ENCODE assay signal across 27 cellular contexts in the genomic region with DNA sequence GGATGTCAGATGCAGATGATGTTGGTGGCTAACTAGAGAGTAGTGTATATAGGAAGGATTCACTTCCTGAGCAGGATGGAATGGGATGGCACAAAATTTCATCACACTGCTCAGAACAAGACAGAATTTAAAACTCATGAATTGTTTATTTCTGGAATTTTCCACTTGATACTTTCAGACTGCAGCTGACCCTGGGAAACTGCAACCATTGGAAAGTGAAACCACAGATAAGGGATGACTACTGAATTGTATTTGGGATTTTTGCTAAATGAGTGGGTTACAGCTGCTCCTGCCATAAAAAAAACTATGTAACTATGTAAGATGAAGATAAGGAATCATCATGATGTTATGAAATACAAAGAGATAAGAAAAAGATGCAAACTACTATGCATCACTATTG. TPM values are rescaled to one million over a fixed set of nuclear protein-coding genes. Genes with fewer than 3 reads are reported as not detected.
A peak's percentile ranks its signal among the peaks of the same experiment; 100 is the strongest.
DNase-seq lines count a peak whose midpoint lies in the region; FAIRE-seq and TF ChIP-seq lines count a peak whose summit lies in the region.
"Had no signal": no experiment of that assay in that cellular context is flagged by ENCODE, and none has a peak within 500 bp of the region (broad histone marks: within the 10 kb centered on the region; RNA-seq: fewer than 3 reads in every experiment).

No MANE protein-coding gene starts in this region.

- H3K79me2 ChIP-seq in H1 (ENCODE audit: control insufficient read depth in 1 of 2, insufficient read depth in 2 of 2, low read length in 2 of 2) (no peaks in the 10 kb centered on the region), trophoblast cell (ENCODE audit: control insufficient read depth, insufficient read depth, low read length, poor library complexity) (no peaks in the 10 kb centered on the region)

- H3K9me3 ChIP-seq in H1 (ENCODE audit: insufficient read depth in 2 of 2, low read depth in 1 of 2, low read length in 1 of 2): no peaks in the 10 kb centered on the region
- H3K9me3 ChIP-seq in trophoblast cell (ENCODE audit: insufficient read depth, low read depth, low read length): no peaks in the 10 kb centered on the region
- H3K9me3 ChIP-seq: ascending aorta, BLaER1 had no signal

- no peaks in the 10 kb centered on the region for H3K4me1 Mint-ChIP-seq in activated naive CD4-positive, alpha-beta T cell treated with anti-CD3 and anti-CD28 coated beads, Interleukin-2, amount 10 ng/mL, durations not matched to agents 7 days and 5 days

- H3K4me3 Mint-ChIP-seq in activated naive CD4-positive, alpha-beta T cell treated with anti-CD3 and anti-CD28 coated beads, Interleukin-2, amount 10 ng/mL, durations not matched to agents 7 days and 5 days: no peak overlapping the region
- H3K4me3 Mint-ChIP-seq: neural crest cell had no signal

- FAIRE-seq in H1 (lab: Jason Lieb, UNC): no peak
- FAIRE-seq: D721Med, GM12891 had no signal

- no peak overlapping the region for H2BK20ac ChIP-seq in H1 (ENCODE audit: low read length)

- no peak overlapping the region for H2BK12ac ChIP-seq in H1 (ENCODE audit: low read depth, low read length)
- no peak overlapping the region for H2BK12ac ChIP-seq in trophoblast cell (ENCODE audit: low read length)

- no peak overlapping the region for H2BK15ac ChIP-seq in H1 (ENCODE audit: low read length)

- H3K4me2 ChIP-seq in H1 (ENCODE audit: insufficient read depth in 1 of 2, low read depth in 2 of 2, low read length in 2 of 2): no peak overlapping the region
- H3K4me2 ChIP-seq in trophoblast cell (ENCODE audit: low read length): no peak overlapping the region
- H3K4me2 ChIP-seq: BLaER1 had no signal

- H2AFZ ChIP-seq in H1 (ENCODE audit: low read length) (0 out of 2 replicates have a peak overlapping the region, but pooled peaks have one; percentile 30), trophoblast cell (ENCODE audit: insufficient read depth, low read length, poor library complexity) (no peak overlapping the region)

- no peaks in the 10 kb centered on the region for H3K27me3 Mint-ChIP-seq in activated naive CD4-positive, alpha-beta T cell treated with anti-CD3 and anti-CD28 coated beads, Interleukin-2, amount 10 ng/mL, durations not matched to agents 7 days and 5 days

- H3K56ac ChIP-seq in H1 (replicated peaks; ENCODE audit: insufficient read length, low read depth, low read length): no peak overlapping the region

- no peak overlapping the region for H2AK5ac ChIP-seq in H1 (ENCODE audit: low read depth, low read length)
- no peak overlapping the region for H2AK5ac ChIP-seq in trophoblast cell (ENCODE audit: low read length)

- H3K9me3 Mint-ChIP-seq in activated naive CD4-positive, alpha-beta T cell treated with anti-CD3 and anti-CD28 coated beads, Interleukin-2, amount 10 ng/mL, durations not matched to agents 7 days and 5 days: no peaks in the 10 kb centered on the region
- H3K9me3 Mint-ChIP-seq: neural crest cell had no signal

- DNase-seq in EL: peak; percentile 25
- DNase-seq in M059J (ENCODE audit: low read depth): peak; percentile 50
- DNase-seq in H1 (ENCODE audit: low read depth in 1 of 2, low spot score in 2 of 2): no peak
- DNase-seq in trophoblast cell: peak; percentile 53 to 91
- DNase-seq in activated naive CD4-positive, alpha-beta T cell treated with anti-CD3 and anti-CD28 coated beads, Interleukin-2, amount 10 ng/mL, durations not matched to agents 7 days and 5 days: no peak
- DNase-seq in NCI-H2081 treated with DMSO at 0.1 percent for 48 hours (lab: John Stamatoyannopoulos, UW): no peak
- DNase-seq in inferior parietal cortex (ENCODE audit: extremely low spot score): no peak
- DNase-seq: activated CD4-positive, alpha-beta T cell treated with anti-CD3 and anti-CD28 coated beads, Interleukin-2, amount 50 U/mL, for 1 hour; activated naive CD4-positive, alpha-beta T cell treated with Interleukin-2 at 50 U/mL for 16 hours; activated T-cell treated with anti-CD3 and anti-CD28 coated beads for 4 hours; foreskin fibroblast; GF-D8; hippocampal formation; Kasumi-1; kidney; NCI-H1417; NCI-H2171; NK-92 treated with Interleukin-12 subunit alpha and Interleukin-12 subunit beta, amount 100 ng/mL, for 24 hours; retina; stimulated activated naive CD8-positive, alpha-beta T cell treated with anti-CD3 and anti-CD28 coated beads, Interleukin-15, Interleukin-2, amounts not matched to agents 100 U/mL and 50 U/mL, for 24 hours had no signal

- no peak for TF ChIP-seq POLR2A in H1 (IDR thresholded peaks at IDR 0.05; ENCODE audit: control extremely low read depth in 1 of 2, low read depth in 2 of 2, low read length in 2 of 2)

- H3K14ac ChIP-seq in H1 (ENCODE audit: insufficient read length) (no peak overlapping the region), trophoblast cell (ENCODE audit: low read length) (no peak overlapping the region)

- POLR2A ChIA-PET in H1 (lab: Charles Lee; ENCODE audit: partially characterized antibody): no interaction called here

- no peak overlapping the region for H3K27ac Mint-ChIP-seq in activated naive CD4-positive, alpha-beta T cell treated with anti-CD3 and anti-CD28 coated beads, Interleukin-2, amount 10 ng/mL, durations not matched to agents 7 days and 5 days

- TF ChIP-seq CTCF in H1 (IDR thresholded peaks at IDR 0.05; ENCODE audit: control extremely low read depth in 1 of 3, insufficient read depth in 1 of 3, low read depth in 1 of 3, low read length in 3 of 3): no peak

- H3K27me3 ChIP-seq in H1 (replicated peaks in 1 of 4; ENCODE audit: control insufficient read depth in 3 of 4, extremely low read depth in 1 of 4, insufficient read depth in 3 of 4, low read length in 3 of 4) (peaks cover 0 to 1% (median 0%) of the 10 kb centered on the region in 4 experiments; a peak in 1 of 7 replicates), trophoblast cell (ENCODE audit: insufficient read depth, low read length) (no peaks in the 10 kb centered on the region)
- H3K27me3 ChIP-seq: ascending aorta, BLaER1 had no signal

- TF ChIP-seq RAD21 in H1 (IDR thresholded peaks at IDR 0.05 in 1 of 2, conservative IDR thresholded peaks at IDR 0.05 in 1 of 2; ENCODE audit: low read depth in 2 of 2, low read length in 2 of 2): no peak

- H4K91ac ChIP-seq in H1 (replicated peaks; ENCODE audit: insufficient read length, low read length): no peak overlapping the region
- no peak overlapping the region for H4K91ac ChIP-seq in trophoblast cell (ENCODE audit: low read depth, low read length)

- H3K23ac ChIP-seq in H1 (ENCODE audit: insufficient read length) (no peak overlapping the region), trophoblast cell (ENCODE audit: low read length) (no peak overlapping the region)

- H3K27ac ChIP-seq in H1 (ENCODE audit: low read depth, low read length): no peak overlapping the region
- H3K27ac ChIP-seq in trophoblast cell (ENCODE audit: low read depth, low read length): no peak overlapping the region
- H3K27ac ChIP-seq: ascending aorta, BLaER1, coronary artery, RWPE1 had no signal

- H4K20me1 ChIP-seq in H1 (replicated peaks in 1 of 2; ENCODE audit: control insufficient read depth in 1 of 2, insufficient read depth in 2 of 2, low read length in 2 of 2): no peaks in the 10 kb centered on the region
- H4K20me1 ChIP-seq: BLaER1 had no signal

- CTCF ChIA-PET in H1 (lab: Charles Lee; ENCODE audit: partially characterized antibody): no interaction called here
- CTCF ChIA-PET in activated naive CD4-positive, alpha-beta T cell treated with anti-CD3 and anti-CD28 coated beads, Interleukin-2, amount 10 ng/mL, durations not matched to agents 7 days and 5 days (lab: Charles Lee): no interaction called here

- no peak overlapping the region for H4K8ac ChIP-seq in H1 (ENCODE audit: extremely low read depth, insufficient read depth, low read length)
- no peak overlapping the region for H4K8ac ChIP-seq in trophoblast cell (ENCODE audit: low read depth, low read length)

- H3K18ac ChIP-seq in H1 (ENCODE audit: extremely low read depth, low read length): no peak overlapping the region
- no peak overlapping the region for H3K18ac ChIP-seq in trophoblast cell (ENCODE audit: low read length)

- H2BK120ac ChIP-seq in H1 (replicated peaks; ENCODE audit: low read depth, low read length) (no peak overlapping the region), trophoblast cell (ENCODE audit: insufficient read depth, low read length, poor library complexity) (no peak overlapping the region)

- no peaks in the 10 kb centered on the region for H3K4me1 ChIP-seq in H1 (replicated peaks in 1 of 4; ENCODE audit: control insufficient read depth in 3 of 4, insufficient read depth in 4 of 4, low read length in 3 of 4)
- no peaks in the 10 kb centered on the region for H3K4me1 ChIP-seq in trophoblast cell (ENCODE audit: control insufficient read depth in 1 of 2, insufficient read depth in 2 of 2, low read length in 2 of 2)
- H3K4me1 ChIP-seq: ascending aorta, BLaER1 had no signal

- H3K9ac ChIP-seq in H1 (replicated peaks in 1 of 4; ENCODE audit: extremely low read depth in 1 of 4, low read depth in 3 of 4, low read length in 3 of 4) (no peak overlapping the region), trophoblast cell (ENCODE audit: low read length) (no peak overlapping the region)
- H3K9ac ChIP-seq: BLaER1 had no signal

- H3K36me3 ChIP-seq in H1 (ENCODE audit: control insufficient read depth in 2 of 4, insufficient read depth in 4 of 4, low read length in 3 of 4) (no peaks in the 10 kb centered on the region), trophoblast cell (ENCODE audit: control insufficient read depth in 1 of 2, insufficient read depth in 2 of 2, low read length in 2 of 2) (no peaks in the 10 kb centered on the region)
- H3K36me3 ChIP-seq: ascending aorta, BLaER1 had no signal

- H3K4me3 ChIP-seq in H1 (ENCODE audit: extremely low read depth in 1 of 4, insufficient read depth in 2 of 4, low read depth in 3 of 4, low read length in 4 of 4) (no peak overlapping the region), trophoblast cell (ENCODE audit: low read depth, low read length) (no peak overlapping the region)
- H3K4me3 ChIP-seq: ascending aorta, BLaER1 had no signal

- no peaks in the 10 kb centered on the region for H3K79me1 ChIP-seq in H1 (ENCODE audit: low read depth, low read length)
- no peaks in the 10 kb centered on the region for H3K79me1 ChIP-seq in trophoblast cell (ENCODE audit: low read length)

- no peaks in the 10 kb centered on the region for H3K23me2 ChIP-seq in H1 (ENCODE audit: low read depth, low read length)

- no peak for TF ChIP-seq EP300 in H1 (IDR thresholded peaks at IDR 0.05; ENCODE audit: borderline replicate concordance in 1 of 2, low read depth in 2 of 2, low read length in 2 of 2)

- H3K36me3 Mint-ChIP-seq in activated naive CD4-positive, alpha-beta T cell treated with anti-CD3 and anti-CD28 coated beads, Interleukin-2, amount 10 ng/mL, durations not matched to agents 7 days and 5 days: no peaks in the 10 kb centered on the region

- no peak overlapping the region for H4K12ac ChIP-seq in trophoblast cell (ENCODE audit: low read depth, low read length)

- H2BK5ac ChIP-seq in H1 (ENCODE audit: low read depth, low read length): no peak overlapping the region
- no peak overlapping the region for H2BK5ac ChIP-seq in trophoblast cell (ENCODE audit: low read depth, low read length, poor library complexity)

- H3K4ac ChIP-seq in H1 (replicated peaks; ENCODE audit: insufficient read length, low read depth, low read length) (no peak overlapping the region), trophoblast cell (ENCODE audit: low read depth, low read length) (no peak overlapping the region)

- no peak overlapping the region for H4K5ac ChIP-seq in H1 (ENCODE audit: insufficient read length, low read depth, low read length)

RNA-seq across cellular contexts. Expression of a gene that starts 51.4 kb away (rescaled TPM):
- not detected in 2 replicates for total RNA-seq in M059J (2014; rRNA removed; shearing (Covaris generic))
- total RNA-seq in H1 (2021; fragmentation: NEBNext Ultra II Directional; extraction: Animal tissue kit (Norgen Biotek cat#: 25700)): 1.5 and 2.0 TPM in 2 replicates
- polyA plus RNA-seq in H1 (2011; rRNA removed): 0.85 and 1.9 TPM in 2 replicates
- 1.3 TPM for polyA plus RNA-seq in H1 (2011; cell fraction: cytosol; rRNA removed)
- 0.17 TPM for polyA plus RNA-seq in H1 (2011; cell fraction: nucleus; rRNA removed)
- polyA plus RNA-seq in H1 (2012, experiment 1 of 2): 0.42 to 1.4 TPM (median 0.85 TPM) in 4 replicates
- 0.20 TPM for polyA plus RNA-seq in H1 (2012, experiment 2 of 2)
- 2.1 TPM for polyA plus RNA-seq in H1 (2013, experiment 1 of 2)
- polyA plus RNA-seq in H1 (2013, experiment 2 of 2): 2.3 TPM
- polyA minus RNA-seq in H1 (2011; rRNA and poly(A)+ RNA removed): 1.4 and 1.8 TPM in 2 replicates
- polyA minus RNA-seq in H1 (2011; cell fraction: cytosol; rRNA and poly(A)+ RNA removed): 1.3 TPM
- polyA minus RNA-seq in H1 (2011; cell fraction: nucleus; rRNA and poly(A)+ RNA removed): 1.4 TPM
- not detected in 2 replicates for polyA plus RNA-seq in trophoblast cell (2013)

Comparison
In these comparisons a context has a peak if more than half of its experiments do, and no peak if none do; other contexts are left out.
1. DNase-seq: peak in EL (single experiment), M059J (single experiment) and trophoblast cell (2 of 2); none in H1 (0 of 2), activated naive CD4-positive, alpha-beta T cell treated with anti-CD3 and anti-CD28 coated beads, Interleukin-2, amount 10 ng/mL, durations not matched to agents 7 days and 5 days (single experiment), NCI-H2081 treated with DMSO at 0.1 percent for 48 hours (single experiment) and inferior parietal cortex (single experiment).